Comparison of ENCODE assay signal across 8 cellular contexts in genomic region chr19:3983936-3984583, GRCh38. TPM values are rescaled to one million over a fixed set of nuclear protein-coding genes. Genes with fewer than 3 reads are reported as not detected.
DNase-seq lines count a peak whose midpoint lies in the region; ATAC-seq, FAIRE-seq and TF ChIP-seq lines count a peak whose summit lies in the region.

No MANE protein-coding gene starts in this region.

- no peak for FAIRE-seq in GM12892 (lab: Jason Lieb, UNC)

- peak overlapping the region; percentile 100 for H3K4me3 ChIP-seq in ACC112 (ENCODE audit: low read depth, low read length)

- ATAC-seq in WTC11 (no peak), omental fat pad (ENCODE audit: low FRiP score) (peak; percentile 4)

- CTCF ChIA-PET in WTC11 (lab: Charles Lee) (no interaction called here), HEK293T (lab: Yijun Ruan, JAX) (no interaction called here)

- peak overlapping the region; percentile 98 for H3K27ac Mint-ChIP-seq in WTC11

- H3K27me3 Mint-ChIP-seq in WTC11 (ENCODE audit: low read depth) = peaks cover 7% of the 10 kb centered on the region

- peaks cover 38% of the 10 kb centered on the region; the same call in 1 of the 2 replicates for H3K36me3 ChIP-seq in ACC112 (ENCODE audit: insufficient read depth, low read length)

- no peak overlapping the region for H2AFZ ChIP-seq in ACC112 (ENCODE audit: low read length, unreplicated experiment)

- peaks cover 61% of the 10 kb centered on the region for H3K79me2 ChIP-seq in ACC112 (ENCODE audit: control insufficient read depth, insufficient read depth, low read length, unreplicated experiment)

- H3K9me3 Mint-ChIP-seq in WTC11 = no peaks in the 10 kb centered on the region

- peaks cover 61% of the 10 kb centered on the region for H3K36me3 Mint-ChIP-seq in WTC11

- H3K4me1 Mint-ChIP-seq in WTC11 = peaks cover 39% of the 10 kb centered on the region

- peak overlapping the region; percentile 96 for H3K4me3 Mint-ChIP-seq in WTC11

- DNase-seq in GM12892 (ENCODE audit: insufficient read length) (peak; percentile 60), WTC11 (ENCODE audit: low spot score) (no peak), fibroblast of gingiva (ENCODE audit: low read depth) (peak; percentile 82), omental fat pad (ENCODE audit: low spot score) (no peak), HEK293T (ENCODE audit: extremely low spot score) (no peak), islet precursor cell (no peak), NCI-H2196 treated with DMSO at 0.1 percent for 48 hours (lab: John Stamatoyannopoulos, UW; ENCODE audit: unreplicated experiment) (no peak)

- peaks cover 20% of the 10 kb centered on the region for H3K4me1 ChIP-seq in ACC112 (ENCODE audit: control insufficient read depth, insufficient read depth, low read length, unreplicated experiment)

- no peak for TF ChIP-seq CTCF in WTC11 (IDR thresholded peaks at IDR 0.05)
- TF ChIP-seq CTCF in omental fat pad (IDR thresholded peaks at IDR 0.05) = no peak

- peak; percentile 65; the same call in 1 of the 2 replicates for TF ChIP-seq POLR2A in GM12892 (IDR thresholded peaks at IDR 0.05; ENCODE audit: low read depth, low read length)

- POLR2A ChIA-PET in WTC11 (lab: Charles Lee) = interaction anchor here (8.7 kb wide), 1 partner anchor 14 kb away, joined by 142 read pairs; the partner anchor contains the start of gene DAPK3
- POLR2A ChIA-PET in HEK293T (lab: Yijun Ruan, JAX) = interaction anchor here (2.4 to 4.2 kb wide), 3 partner anchors 9 to 15 kb away, joined by 24 to 39 read pairs (median 35); partner anchors contain the start of gene DAPK3

- peak overlapping the region; percentile 97 for H3K27ac ChIP-seq in ACC112 (ENCODE audit: low read depth, low read length)

- no peaks in the 10 kb centered on the region for H3K27me3 ChIP-seq in ACC112 (ENCODE audit: insufficient read depth, low read length)

TF ChIP-seq in WTC11, 78 proteins besides CTCF, POLR2A, EP300 and RAD21:
- TF ChIP-seq MAX (CRISPR knock-in tag; IDR thresholded peaks at IDR 0.05) (peak; percentile 36; the same call in 1 of the 2 replicates), GABPB1 (CRISPR knock-in tag; IDR thresholded peaks at IDR 0.05) (peak; percentile 19; the same call in 1 of the 2 replicates), PRDM15 (CRISPR knock-in tag; IDR thresholded peaks at IDR 0.05) (no peak), NFATC4 (CRISPR knock-in tag; IDR thresholded peaks at IDR 0.05) (0 out of 2 replicates have a peak, but pooled peaks have one; percentile 1), ZBTB21 (CRISPR knock-in tag; IDR thresholded peaks at IDR 0.05; ENCODE audit: borderline replicate concordance) (no peak), ATF3 (CRISPR knock-in tag; conservative IDR thresholded peaks at IDR 0.05) (peak; percentile 45; the same call in 1 of the 2 replicates)
TF ChIP-seq in WTC11: peak in this region for 4.

TF ChIP-seq in HEK293T, 16 proteins besides CTCF, POLR2A, EP300 and RAD21:
- no peak for TF ChIP-seq BHLHE40 (IDR thresholded peaks at IDR 0.05; ENCODE audit: borderline replicate concordance)
- no peak for TF ChIP-seq ELF4 (IDR thresholded peaks at IDR 0.05)
- no peak for TF ChIP-seq HDGF (IDR thresholded peaks at IDR 0.05; ENCODE audit: borderline replicate concordance)
- no peak for TF ChIP-seq FOXA1 (IDR thresholded peaks at IDR 0.05)
- TF ChIP-seq SUZ12 (IDR thresholded peaks at IDR 0.05) = no peak
- no peak for TF ChIP-seq SP1 (IDR thresholded peaks at IDR 0.05)
- TF ChIP-seq FOXK2 (IDR thresholded peaks at IDR 0.05) = no peak

RNA-seq across cellular contexts. Expression of gene EEF2, which starts 1.2 kb away (rescaled TPM):
- polyA plus RNA-seq in GM12892 (2012; ENCODE audit: missing spikeins) = 1,369 TPM
- 3,572 to 3,864 TPM (median 3,852 TPM) in 3 replicates for total RNA-seq in WTC11 (2021)
- 1,000 to 10,000 TPM; 1,922 to 2,283 (median 2,030) TPM for total RNA-seq in omental fat pad

RNA-seq across cellular contexts. Expression of gene DAPK3, which starts 13.2 kb away (rescaled TPM):
- polyA plus RNA-seq in GM12892 (2012; ENCODE audit: missing spikeins) = 16.8 TPM
- total RNA-seq in WTC11 (2021) (61.5 to 73.5 TPM (median 68.4 TPM) in 3 replicates), omental fat pad (10 to 100 TPM; 40.7 to 71.7 (median 56.9) TPM)

RNA-seq across cellular contexts. Expression of gene PIAS4, which starts 23.5 kb away (rescaled TPM):
- 11.3 TPM for polyA plus RNA-seq in GM12892 (2012; ENCODE audit: missing spikeins)
- total RNA-seq in WTC11 (2021) (45.5 to 46.0 TPM (median 45.9 TPM) in 3 replicates), omental fat pad (10 to 100 TPM; 10.6 to 21.6 (median 11.2) TPM)

RNA-seq across cellular contexts. Expression of gene NMRK2, which starts 51.2 kb away (rescaled TPM):
- 0.61 TPM for polyA plus RNA-seq in GM12892 (2012; ENCODE audit: missing spikeins)
- total RNA-seq in WTC11 (2021) (50.4 to 61.9 TPM (median 51.1 TPM) in 3 replicates), omental fat pad (not detected)

Comparison
In these comparisons a context has a peak if more than half of its experiments do, and no peak if none do; other contexts are left out.
1. DNase-seq: peak in GM12892 (single experiment) and fibroblast of gingiva (single experiment); none in WTC11 (single experiment), omental fat pad (single experiment), HEK293T (single experiment), islet precursor cell (single experiment) and NCI-H2196 treated with DMSO at 0.1 percent for 48 hours (single experiment).